ENCODE assay signal across 31 cellular contexts in the genomic region with DNA sequence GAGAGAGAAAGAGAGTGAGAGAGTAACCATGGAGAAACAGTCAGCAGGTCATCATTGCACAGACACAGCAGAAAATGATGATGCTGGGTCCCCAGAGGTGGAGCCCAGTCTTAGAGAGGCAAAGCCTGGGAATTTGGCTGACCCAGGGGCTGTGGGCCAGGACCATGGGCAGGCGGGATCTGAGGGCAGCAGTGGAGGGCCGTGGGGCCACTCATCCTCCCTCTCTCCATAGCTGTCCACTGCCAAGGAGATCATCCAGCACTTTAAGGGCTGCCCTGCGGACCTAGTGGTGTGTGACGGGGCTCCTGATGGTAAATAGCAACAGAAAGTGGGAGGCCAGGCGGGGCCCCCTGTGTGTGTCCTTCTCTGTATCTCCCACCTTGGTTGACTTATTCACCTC. TPM values are rescaled to one million over a fixed set of nuclear protein-coding genes. Genes with fewer than 3 reads are reported as not detected.
DNase-seq lines count a peak whose midpoint lies in the region; ATAC-seq and TF ChIP-seq lines count a peak whose summit lies in the region.
"Had no signal": no experiment of that assay in that cellular context is flagged by ENCODE, and none has a peak within 500 bp of the region (broad histone marks: within the 10 kb centered on the region; RNA-seq: fewer than 3 reads in every experiment).

No MANE protein-coding gene starts in this region.

- H3K9ac ChIP-seq in mammary epithelial cell (ENCODE audit: insufficient read depth, low read length), result no peak overlapping the region
- no peak overlapping the region for H3K9ac ChIP-seq in skeletal muscle satellite cell (ENCODE audit: low read depth, low read length)

- ATAC-seq in RWPE2 (ENCODE audit: low read depth), result no peak
- ATAC-seq in activated naive CD8-positive, alpha-beta T cell treated with anti-CD3 and anti-CD28 coated beads, Interleukin-2, amount 50 U/mL, for 24 hours, result no peak
- ATAC-seq: body of pancreas; foreskin keratinocyte; HCT116; HepG2; left ventricle myocardium superior; SK-N-SH treated with all-trans-retinoic acid at 6 μM for 48 hours; stimulated activated naive B cell treated with anti-CD40 and anti-IgM and Interleukin-4, amounts not matched to agents 10 μg/mL and 1 μg/mL and 100 μg/mL, for 72 hours had no signal

- H3K9me3 ChIP-seq in mammary epithelial cell (replicated peaks; ENCODE audit: insufficient read depth, low read length) (no peaks in the 10 kb centered on the region), RWPE2 (ENCODE audit: severe bottlenecking) (no peaks in the 10 kb centered on the region), skeletal muscle satellite cell (replicated peaks; ENCODE audit: low read length) (no peaks in the 10 kb centered on the region)
- H3K9me3 ChIP-seq: BLaER1 treated with 17β-estradiol and CSF1 and Interleukin-3, amounts not matched to agents 10 nM and 100 nM; body of pancreas; esophagus squamous epithelium had no signal

- H3K4me1 Mint-ChIP-seq in MCF 10A (ENCODE audit: insufficient read depth, unreplicated experiment), result peaks cover 13% of the 10 kb centered on the region
- peaks cover 32% of the 10 kb centered on the region for H3K4me1 Mint-ChIP-seq in activated naive CD8-positive, alpha-beta T cell treated with anti-CD3 and anti-CD28 coated beads, Interleukin-2, amount 50 U/mL, for 24 hours

- POLR2A ChIA-PET in MCF 10A (lab: Yijun Ruan, JAX), result interaction anchor here (4.7 kb wide), 1 partner anchor 11 kb away, joined by 22 read pairs; no protein-coding TSS in a partner anchor

- H3K4me1 ChIP-seq in mammary epithelial cell (ENCODE audit: insufficient read depth, low read length) (no peaks in the 10 kb centered on the region), RWPE2 (ENCODE audit: insufficient read depth, poor library complexity, severe bottlenecking) (no peaks in the 10 kb centered on the region), skeletal muscle satellite cell (ENCODE audit: control insufficient read depth, insufficient read depth, low read length) (peaks cover 14% of the 10 kb centered on the region)

- BruUV-seq in MCF 10A (replicated peaks; lab: Mats Ljungman, UMichigan), result no TSS peak
- BruUV-seq in mammary epithelial cell (replicated peaks; lab: Mats Ljungman, UMichigan), result no TSS peak

- CTCF ChIA-PET in MCF 10A (lab: Yijun Ruan, JAX) (no interaction called here), mammary epithelial cell (lab: Charles Lee; ENCODE audit: low non-redundant PET) (no interaction called here)

- TF ChIP-seq CTCF in MCF 10A (IDR thresholded peaks at IDR 0.05; ENCODE audit: unreplicated experiment) (no peak), mammary epithelial cell (conservative IDR thresholded peaks at IDR 0.05 in 1 of 2, IDR thresholded peaks at IDR 0.05 in 1 of 2; ENCODE audit: extremely low read depth in 1 of 2, insufficient read depth in 1 of 2, low read depth in 1 of 2, low read length in 2 of 2) (no peak), RWPE2 (IDR thresholded peaks at IDR 0.05; ENCODE audit: poor library complexity, severe bottlenecking) (no peak), brain microvascular endothelial cell (IDR thresholded peaks at IDR 0.05; ENCODE audit: low read depth, low read length, missing control alignments) (no peak)

- no peaks in the 10 kb centered on the region for H3K27me3 Mint-ChIP-seq in MCF 10A (ENCODE audit: insufficient read depth, unreplicated experiment)
- H3K27me3 Mint-ChIP-seq in activated naive CD8-positive, alpha-beta T cell treated with anti-CD3 and anti-CD28 coated beads, Interleukin-2, amount 50 U/mL, for 24 hours, result no peaks in the 10 kb centered on the region
- H3K27me3 Mint-ChIP-seq: naive B cell; stimulated activated naive B cell treated with anti-CD40 and anti-IgM and Interleukin-4, amounts not matched to agents 10 μg/mL and 1 μg/mL and 100 μg/mL, for 72 hours had no signal

- WGBS in mammary epithelial cell (ENCODE audit: low coverage, missing lambda C conversion rate), result 70% methylated on average over 5 of the region's 5 CpGs

- H3K27ac Mint-ChIP-seq in MCF 10A (ENCODE audit: low read depth, unreplicated experiment), result peak overlapping the region; percentile 10
- H3K27ac Mint-ChIP-seq in activated naive CD8-positive, alpha-beta T cell treated with anti-CD3 and anti-CD28 coated beads, Interleukin-2, amount 50 U/mL, for 24 hours, result peak overlapping the region; percentile 74
- H3K27ac Mint-ChIP-seq: mesothelial cell of epicardium; stimulated activated naive B cell treated with anti-CD40 and anti-IgM and Interleukin-4, amounts not matched to agents 10 μg/mL and 1 μg/mL and 100 μg/mL, for 72 hours had no signal

- peaks cover 7% of the 10 kb centered on the region for H3K9me3 Mint-ChIP-seq in MCF 10A (ENCODE audit: unreplicated experiment)
- no peaks in the 10 kb centered on the region for H3K9me3 Mint-ChIP-seq in activated naive CD8-positive, alpha-beta T cell treated with anti-CD3 and anti-CD28 coated beads, Interleukin-2, amount 50 U/mL, for 24 hours
- H3K9me3 Mint-ChIP-seq: stimulated activated naive B cell treated with anti-CD40 and anti-IgM and Interleukin-4, amounts not matched to agents 10 μg/mL and 1 μg/mL and 100 μg/mL, for 72 hours; T-helper 1 cell treated with Interleukin-12 subunit alpha and Interleukin-12 subunit beta and Interleukin-4 antibody, amounts not matched to agents 30 μg/mL and 1 μg/mL, for 36 hours had no signal

- intact Hi-C loops in MCF 10A (cut with micrococcal nuclease) (loop anchor here (5.0 kb wide), 1 partner anchor 113 kb away; no protein-coding TSS in a partner anchor), mammary epithelial cell (cut with micrococcal nuclease) (no loop called here)

- dilution Hi-C loops in mammary epithelial cell (cut with HindIII; ENCODE audit: low sequenced_read_pairs), result no loop called here

- H3K4me3 ChIP-seq in mammary epithelial cell (replicated peaks in 1 of 3; ENCODE audit: insufficient read depth in 1 of 3, low read depth in 2 of 3, low read length in 3 of 3) (no peak overlapping the region), RWPE2 (ENCODE audit: severe bottlenecking) (no peak overlapping the region), skeletal muscle satellite cell (ENCODE audit: low read length) (no peak overlapping the region), brain microvascular endothelial cell (ENCODE audit: low read depth, low read length) (no peak overlapping the region)
- H3K4me3 ChIP-seq: BLaER1 treated with 17β-estradiol and CSF1 and Interleukin-3, amounts not matched to agents 10 nM and 100 nM; body of pancreas; esophagus squamous epithelium; PC-9 had no signal

- H2AFZ ChIP-seq in mammary epithelial cell (ENCODE audit: low read depth, low read length), result no peak overlapping the region
- H2AFZ ChIP-seq: PC-9 had no signal

- H4K20me1 ChIP-seq in mammary epithelial cell (ENCODE audit: insufficient read depth, low read length), result no peaks in the 10 kb centered on the region

- H3K27me3 ChIP-seq in mammary epithelial cell (ENCODE audit: insufficient read depth, low read length), result no peaks in the 10 kb centered on the region
- H3K27me3 ChIP-seq in RWPE2 (ENCODE audit: insufficient read depth, poor library complexity, severe bottlenecking), result no peaks in the 10 kb centered on the region
- no peaks in the 10 kb centered on the region for H3K27me3 ChIP-seq in skeletal muscle satellite cell (ENCODE audit: control insufficient read depth, insufficient read depth, low read length)
- H3K27me3 ChIP-seq in brain microvascular endothelial cell (replicated peaks), result no peaks in the 10 kb centered on the region
- H3K27me3 ChIP-seq: body of pancreas, esophagus squamous epithelium, foreskin keratinocyte had no signal

- no peak overlapping the region for H3K4me3 Mint-ChIP-seq in MCF 10A (ENCODE audit: unreplicated experiment)
- no peak overlapping the region for H3K4me3 Mint-ChIP-seq in activated naive CD8-positive, alpha-beta T cell treated with anti-CD3 and anti-CD28 coated beads, Interleukin-2, amount 50 U/mL, for 24 hours
- H3K4me3 Mint-ChIP-seq: mesothelial cell of epicardium; stimulated activated naive B cell treated with anti-CD40 and anti-IgM and Interleukin-4, amounts not matched to agents 10 μg/mL and 1 μg/mL and 100 μg/mL, for 72 hours had no signal

- peaks cover 51% of the 10 kb centered on the region for H3K36me3 Mint-ChIP-seq in MCF 10A (ENCODE audit: insufficient read depth, unreplicated experiment)
- H3K36me3 Mint-ChIP-seq in activated naive CD8-positive, alpha-beta T cell treated with anti-CD3 and anti-CD28 coated beads, Interleukin-2, amount 50 U/mL, for 24 hours (ENCODE audit: low read depth), result peaks cover 31% of the 10 kb centered on the region

- peaks cover 62% of the 10 kb centered on the region for H3K79me2 ChIP-seq in mammary epithelial cell (ENCODE audit: insufficient read depth, low read length)

- H3K27ac ChIP-seq in mammary epithelial cell (ENCODE audit: insufficient read depth, low read depth, low read length), result no peak overlapping the region
- peak overlapping the region; percentile 74 for H3K27ac ChIP-seq in RWPE2 (ENCODE audit: poor library complexity, severe bottlenecking)
- H3K27ac ChIP-seq in brain microvascular endothelial cell, result no peak overlapping the region
- H3K27ac ChIP-seq: BLaER1 treated with 17β-estradiol and CSF1 and Interleukin-3, amounts not matched to agents 10 nM and 100 nM; body of pancreas; esophagus squamous epithelium; foreskin keratinocyte; PC-9 had no signal

- no peak for DNase-seq in MCF 10A (ENCODE audit: unreplicated experiment)
- DNase-seq in mammary epithelial cell, result no peak
- no peak for DNase-seq in RWPE2 (ENCODE audit: low spot score)
- no peak for DNase-seq in activated naive CD8-positive, alpha-beta T cell treated with anti-CD3 and anti-CD28 coated beads, Interleukin-2, amount 50 U/mL, for 24 hours
- no peak for DNase-seq in HT-29 (ENCODE audit: low spot score)
- DNase-seq in HuH-7 (ENCODE audit: low spot score), result no peak
- DNase-seq in brain microvascular endothelial cell, result no peak
- DNase-seq: activated CD4-positive, alpha-beta T cell treated with anti-CD3 and anti-CD28 coated beads for 1 hour; body of pancreas; DMS79 treated with DMSO at 0.1 percent for 48 hours; esophagus squamous epithelium; foreskin keratinocyte; GDM1; Karpas-422; left ventricle myocardium superior; MV-4-11; naive B cell; NCI-H1436 treated with DMSO at 0.1 percent for 48 hours; NCI-H2081 treated with DMSO at 0.1 percent for 48 hours; NCI-H226; NCI-H69; PC-9; Right ventricle myocardium superior; stimulated activated naive B cell treated with anti-CD40 and anti-IgM and Interleukin-4, amounts not matched to agents 10 μg/mL and 1 μg/mL and 100 μg/mL, for 72 hours had no signal

- H3K36me3 ChIP-seq in mammary epithelial cell (ENCODE audit: insufficient read depth, low read length), result peaks cover 7% of the 10 kb centered on the region
- peaks cover 49% of the 10 kb centered on the region for H3K36me3 ChIP-seq in RWPE2 (ENCODE audit: low read depth)
- H3K36me3 ChIP-seq in skeletal muscle satellite cell (ENCODE audit: insufficient read depth, low read length), result peaks cover 49% of the 10 kb centered on the region
- H3K36me3 ChIP-seq in brain microvascular endothelial cell (replicated peaks), result peaks cover 22% of the 10 kb centered on the region

- in situ Hi-C loops in mammary epithelial cell (cut with MboI; ENCODE audit: low sequenced_read_pairs in 2 of 2) (no loop called here), brain microvascular endothelial cell (cut with HindIII; ENCODE audit: low pct_ligation_motif_present, low sequenced_read_pairs) (no loop called here)

- H3K4me2 ChIP-seq in mammary epithelial cell (ENCODE audit: insufficient read depth, low read depth, low read length) (no peak overlapping the region), skeletal muscle satellite cell (ENCODE audit: low read length) (peak overlapping the region; percentile 91)
- H3K4me2 ChIP-seq: PC-9 had no signal

RNA-seq across cellular contexts. Expression of gene FTSJ1, which starts 2.8 kb away (rescaled TPM):
- total RNA-seq in MCF 10A (2022), result 92.5 and 107 TPM in 2 replicates
- 100 to 1,000 TPM; 112 to 126 TPM for total RNA-seq in mammary epithelial cell
- polyA plus RNA-seq in mammary epithelial cell, result 113 TPM
- 117 TPM for polyA minus RNA-seq in mammary epithelial cell
- 118 and 124 TPM in 2 replicates for total RNA-seq in skeletal muscle satellite cell (2012; rRNA removed)
- 102 and 118 TPM in 2 replicates for total RNA-seq in HT-29 (2014; rRNA removed; shearing (Covaris generic))

RNA-seq across cellular contexts. Expression of gene SLC38A5, which starts 8.7 kb away (rescaled TPM):
- 1.4 and 2.6 TPM in 2 replicates for total RNA-seq in MCF 10A (2022)
- total RNA-seq in mammary epithelial cell, result 1 to 10 TPM; 1.5 to 4.5 TPM
- 2.1 TPM for polyA plus RNA-seq in mammary epithelial cell
- 18.6 TPM for polyA minus RNA-seq in mammary epithelial cell
- total RNA-seq in skeletal muscle satellite cell (2012; rRNA removed), result 96.1 and 181 TPM in 2 replicates
- total RNA-seq in HT-29 (2014; rRNA removed; shearing (Covaris generic)), result 103 and 136 TPM in 2 replicates

RNA-seq across cellular contexts. Expression of gene PORCN, which starts 30.0 kb away (rescaled TPM):
- 29.2 and 39.0 TPM in 2 replicates for total RNA-seq in MCF 10A (2022)
- 100 to 1,000 TPM in 1 of 2 donors, 10 to 100 TPM in 1; 36.2 to 113 TPM for total RNA-seq in mammary epithelial cell
- polyA plus RNA-seq in mammary epithelial cell, result 86.4 TPM
- polyA minus RNA-seq in mammary epithelial cell, result 111 TPM
- 33.4 and 36.0 TPM in 2 replicates for total RNA-seq in skeletal muscle satellite cell (2012; rRNA removed)
- 6.5 and 8.7 TPM in 2 replicates for total RNA-seq in HT-29 (2014; rRNA removed; shearing (Covaris generic))

RNA-seq across cellular contexts. Expression of gene EBP, which starts 42.8 kb away (rescaled TPM):
- total RNA-seq in MCF 10A (2022) (66.9 and 102 TPM in 2 replicates), mammary epithelial cell (100 to 1,000 TPM in 1 of 2 donors, 10 to 100 TPM in 1; 86.4 to 292 TPM)
- 538 TPM for polyA plus RNA-seq in mammary epithelial cell
- 972 TPM for polyA minus RNA-seq in mammary epithelial cell
- 70.2 and 82.6 TPM in 2 replicates for total RNA-seq in skeletal muscle satellite cell (2012; rRNA removed)
- 285 and 311 TPM in 2 replicates for total RNA-seq in HT-29 (2014; rRNA removed; shearing (Covaris generic))

Comparison
In these comparisons a context has a peak if more than half of its experiments do, and no peak if none do; other contexts are left out.
1. RNA of gene SLC38A5, which starts 8.7 kb away (total RNA-seq): 103 to 136 TPM in HT-29; 1.5 to 4.5 TPM in mammary epithelial cell and 1.4 to 2.6 TPM in MCF 10A; every median in the first group is over 10 times any median in the second.